Comparison of ENCODE assay signal across 8 cellular contexts in genomic region chr14:91142214-91142668, GRCh38. TPM values are rescaled to one million over a fixed set of nuclear protein-coding genes. Genes with fewer than 3 reads are reported as not detected.
DNase-seq lines count a peak whose midpoint lies in the region; ATAC-seq lines count a peak whose summit lies in the region.

No MANE protein-coding gene starts in this region.

- H3K4me3 Mint-ChIP-seq in IgD-negative memory B cell, result peak overlapping the region in 3 of 4 donors; percentile 31 to 88 (median 85)

- no peaks in the 10 kb centered on the region for H3K27me3 Mint-ChIP-seq in IgD-negative memory B cell

- peak overlapping the region; percentile 79 to 96 (median 90) for H3K27ac Mint-ChIP-seq in IgD-negative memory B cell

- peaks cover 5% of the 10 kb centered on the region for H3K36me3 Mint-ChIP-seq in IgD-negative memory B cell

- DNase-seq in cerebellar cortex (ENCODE audit: low spot score) (peak; percentile 48), hippocampal formation (lab: John Stamatoyannopoulos, UW) (no peak), NCI-H1694 treated with DMSO at 0.1 percent for 48 hours (lab: John Stamatoyannopoulos, UW) (no peak), dermis blood vessel endothelial cell (no peak), NCI-H1694 (lab: John Stamatoyannopoulos, UW) (no peak)

- ATAC-seq in GM18508 (IDR thresholded peaks at IDR 0.05; ENCODE audit: insufficient read depth, unreplicated experiment) (peak; percentile 85), GM21619 (IDR thresholded peaks at IDR 0.05; ENCODE audit: unreplicated experiment) (peak; percentile 90)

- H3K4me1 Mint-ChIP-seq in IgD-negative memory B cell, result peaks cover 14 to 32% (median 22%) of the 10 kb centered on the region in 3 donors

- no peaks in the 10 kb centered on the region for H3K9me3 Mint-ChIP-seq in IgD-negative memory B cell

RNA-seq across cellular contexts. Expression of gene DGLUCY, which starts 28.4 kb away (rescaled TPM):
- 68.0 TPM for polyA plus RNA-seq in IgD-negative memory B cell
- total RNA-seq in dermis blood vessel endothelial cell, result 59.0 and 81.5 TPM in 2 replicates
